ENCODE assay signal across 8 cellular contexts in the genomic region with DNA sequence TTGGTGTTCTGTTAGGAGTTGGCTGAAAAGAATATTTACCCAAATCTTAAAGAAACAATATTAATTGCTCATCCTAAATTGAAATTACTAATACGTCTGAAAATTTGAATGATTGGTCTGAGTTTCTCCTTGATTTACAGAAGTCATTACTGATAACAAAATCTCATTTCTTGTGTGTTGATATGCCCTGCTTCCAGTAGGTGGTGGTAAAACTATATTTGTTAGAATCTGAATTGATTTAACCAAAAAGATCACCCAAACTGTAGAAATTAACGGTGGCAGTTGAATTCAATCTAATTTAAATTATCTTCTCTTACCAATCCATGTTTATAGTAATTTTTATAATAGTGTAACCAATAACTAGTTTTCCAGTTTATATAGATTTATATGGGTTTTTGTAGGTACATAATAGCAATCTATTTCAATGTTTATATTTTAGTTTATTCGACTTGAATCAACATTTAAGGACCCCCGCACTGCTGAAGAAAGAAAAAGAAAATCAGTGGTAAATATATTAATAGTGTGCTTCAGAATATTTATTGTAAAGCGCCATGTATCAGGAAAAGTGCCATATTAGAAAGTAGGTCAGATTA. TPM values are rescaled to one million over a fixed set of nuclear protein-coding genes. Genes with fewer than 3 reads are reported as not detected.
DNase-seq lines count a peak whose midpoint lies in the region; ATAC-seq, FAIRE-seq and TF ChIP-seq lines count a peak whose summit lies in the region.

No MANE protein-coding gene starts in this region.

- H3K27me3 ChIP-seq in astrocyte (ENCODE audit: insufficient read depth, low read length) (no peaks in the 10 kb centered on the region), left lung (no peaks in the 10 kb centered on the region)

- H3K9me3 ChIP-seq in astrocyte (ENCODE audit: insufficient read depth, low read depth, low read length) (no peaks in the 10 kb centered on the region), left lung (no peaks in the 10 kb centered on the region)

- H2AFZ ChIP-seq in astrocyte (ENCODE audit: low read depth, low read length): no peak overlapping the region

- no peaks in the 10 kb centered on the region for H3K27me3 Mint-ChIP-seq in astrocyte (ENCODE audit: low read depth, unreplicated experiment)

- TF ChIP-seq CTCF in D721Med (IDR thresholded peaks at IDR 0.05; ENCODE audit: insufficient read depth, missing control alignments) (peak; percentile 54), astrocyte (IDR thresholded peaks at IDR 0.05; ENCODE audit: insufficient read depth, low read depth, low read length) (peak; percentile 37), left lung (IDR thresholded peaks at IDR 0.05) (peak; percentile 4 to 29)

- no peaks in the 10 kb centered on the region for H3K4me1 ChIP-seq in astrocyte (ENCODE audit: insufficient read depth, low read length)
- peaks cover 0 to 16% of the 10 kb centered on the region in 2 donors for H3K4me1 ChIP-seq in left lung

- H3K36me3 Mint-ChIP-seq in astrocyte (ENCODE audit: low read depth, unreplicated experiment): peaks cover 4% of the 10 kb centered on the region
- peaks cover 0 to 4% of the 10 kb centered on the region in 2 donors for H3K36me3 Mint-ChIP-seq in activated naive CD4-positive, alpha-beta T cell treated with anti-CD3 and anti-CD28 coated beads, Interleukin-2, amount 50 U/mL, for 72 hours

- H3K4me3 Mint-ChIP-seq in astrocyte (ENCODE audit: unreplicated experiment): no peak overlapping the region

- no peaks in the 10 kb centered on the region for H4K20me1 ChIP-seq in astrocyte (ENCODE audit: insufficient read depth, low read length)

- no peak overlapping the region for H3K27ac Mint-ChIP-seq in astrocyte (ENCODE audit: unreplicated experiment)
- peak overlapping the region in 1 of 2 donors; percentile 44 for H3K27ac Mint-ChIP-seq in activated naive CD4-positive, alpha-beta T cell treated with anti-CD3 and anti-CD28 coated beads, Interleukin-2, amount 50 U/mL, for 72 hours

- H3K27ac ChIP-seq in astrocyte (ENCODE audit: low read depth, low read length) (no peak overlapping the region), left lung (no peak overlapping the region), substantia nigra (ENCODE audit: low read depth, low read length, poor library complexity, severe bottlenecking) (no peak overlapping the region)

- FAIRE-seq in D721Med (lab: Jason Lieb, UNC): peak; percentile 60
- FAIRE-seq in astrocyte (lab: Jason Lieb, UNC): no peak

- H3K9me3 Mint-ChIP-seq in astrocyte (ENCODE audit: unreplicated experiment): no peaks in the 10 kb centered on the region
- no peaks in the 10 kb centered on the region for H3K9me3 Mint-ChIP-seq in activated naive CD4-positive, alpha-beta T cell treated with anti-CD3 and anti-CD28 coated beads, Interleukin-2, amount 50 U/mL, for 72 hours

- no peaks in the 10 kb centered on the region for H3K79me2 ChIP-seq in astrocyte (ENCODE audit: insufficient read depth, low read length)

- H3K4me2 ChIP-seq in astrocyte (ENCODE audit: low read length): no peak overlapping the region

- peaks cover 5% of the 10 kb centered on the region for H3K4me1 Mint-ChIP-seq in astrocyte (ENCODE audit: low read depth, unreplicated experiment)

- no peak for DNase-seq in D721Med (ENCODE audit: insufficient read length, low spot score)
- DNase-seq in Jurkat, Clone E6-1 (ENCODE audit: low read depth, low spot score): peak; percentile 21
- no peak for DNase-seq in astrocyte (ENCODE audit: low read depth)
- DNase-seq in left lung: no peak
- no peak for DNase-seq in substantia nigra (lab: John Stamatoyannopoulos, UW)
- no peak for DNase-seq in ureter (ENCODE audit: low spot score)
- no peak for DNase-seq in H4 (ENCODE audit: low spot score)
- DNase-seq in activated naive CD4-positive, alpha-beta T cell treated with anti-CD3 and anti-CD28 coated beads, Interleukin-2, amount 50 U/mL, for 72 hours (ENCODE audit: low spot score in 2 of 2): no peak

- peaks cover 33% of the 10 kb centered on the region for H3K36me3 ChIP-seq in astrocyte (ENCODE audit: insufficient read depth, low read length)
- H3K36me3 ChIP-seq in left lung: peaks cover 0 to 87% of the 10 kb centered on the region in 2 donors

- ATAC-seq in left lung: peak; percentile 62
- no peak for ATAC-seq in activated naive CD4-positive, alpha-beta T cell treated with anti-CD3 and anti-CD28 coated beads, Interleukin-2, amount 50 U/mL, for 72 hours

- no peak overlapping the region for H3K9ac ChIP-seq in astrocyte (ENCODE audit: low read length)

- intact Hi-C loops in left lung (cut with DNase I): no loop called here

- no peak overlapping the region for H3K4me3 ChIP-seq in Jurkat, Clone E6-1 (ENCODE audit: low read length)
- H3K4me3 ChIP-seq in astrocyte (ENCODE audit: insufficient read depth, low read depth, low read length) (no peak overlapping the region), left lung (no peak overlapping the region)

RNA-seq across cellular contexts. Expression of gene PAPOLG, which starts 38.3 kb away (rescaled TPM):
- 8.4 TPM for polyA plus RNA-seq in Jurkat, Clone E6-1 (2012; ENCODE audit: insufficient read depth, insufficient read length)
- 12.5 and 14.8 TPM in 2 replicates for total RNA-seq in astrocyte
- total RNA-seq in left lung: 10 to 100 TPM; 11.3 to 16.1 TPM
- total RNA-seq in ureter: 18.4 TPM
- 9.6 and 11.8 TPM in 2 replicates for total RNA-seq in H4 (2014; rRNA removed; shearing (Covaris generic))
- total RNA-seq in activated naive CD4-positive, alpha-beta T cell treated with anti-CD3 and anti-CD28 coated beads, Interleukin-2, amount 50 U/mL, for 72 hours: 10 to 100 TPM; 14.2 to 24.4 TPM
